21 cellular contexts compared by ENCODE assay signal in the genomic region with DNA sequence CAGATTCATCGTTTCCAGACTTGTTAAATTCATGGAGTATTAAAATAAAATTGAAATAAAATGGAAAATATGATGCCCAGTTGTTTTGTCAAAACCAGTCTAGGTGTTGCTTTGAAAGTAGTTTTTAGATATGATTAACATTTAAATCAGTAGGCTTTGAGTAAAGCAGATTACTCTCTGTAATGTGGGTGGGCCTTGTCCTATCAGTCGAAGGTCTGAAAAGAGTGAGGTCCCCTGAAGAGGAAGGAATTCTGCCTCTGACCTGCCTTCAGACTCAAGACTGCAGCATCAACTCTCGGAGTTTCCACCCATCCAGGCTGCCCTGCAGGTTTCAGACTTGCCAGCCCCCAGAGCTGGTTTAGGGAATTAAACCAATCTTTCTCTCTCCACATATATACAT. TPM values are rescaled to one million over a fixed set of nuclear protein-coding genes. Genes with fewer than 3 reads are reported as not detected.
DNase-seq lines count a peak whose midpoint lies in the region; ATAC-seq, FAIRE-seq and TF ChIP-seq lines count a peak whose summit lies in the region.
"Had no signal": no experiment of that assay in that cellular context is flagged by ENCODE, and none has a peak within 500 bp of the region (broad histone marks: within the 10 kb centered on the region; RNA-seq: fewer than 3 reads in every experiment).

No MANE protein-coding gene starts in this region.

- CTCF ChIA-PET in activated CD4-positive, alpha-beta T cell treated with anti-CD3 and anti-CD28 coated beads for 36 hours (lab: Charles Lee) = interaction anchor here (0.8 to 1.9 kb wide), 4 partner anchors 12 to 94 kb away, joined by 3 to 10 read pairs (median 6); no protein-coding TSS in a partner anchor
- CTCF ChIA-PET in activated CD8-positive, alpha-beta T cell treated with anti-CD3 and anti-CD28 coated beads for 36 hours (lab: Charles Lee) = interaction anchor here (2.0 to 2.4 kb wide), 3 partner anchors 12 to 104 kb away, joined by 7 to 18 read pairs (median 11); a partner anchor contains a TSS

- no peak for ATAC-seq in activated CD4-positive, alpha-beta T cell treated with anti-CD3 and anti-CD28 coated beads for 36 hours
- no peak for ATAC-seq in activated CD8-positive, alpha-beta T cell treated with anti-CD3 and anti-CD28 coated beads for 36 hours
- no peak for ATAC-seq in natural killer cell
- ATAC-seq: Panc1 had no signal

- TF ChIP-seq CTCF in activated CD8-positive, alpha-beta T cell treated with anti-CD3 and anti-CD28 coated beads for 36 hours (IDR thresholded peaks at IDR 0.05) = no peak
- no peak for TF ChIP-seq CTCF in natural killer cell (IDR thresholded peaks at IDR 0.05)

- H3K4me1 Mint-ChIP-seq in activated CD4-positive, alpha-beta T cell treated with anti-CD3 and anti-CD28 coated beads for 36 hours = peaks cover 90% of the 10 kb centered on the region
- peaks cover 94% of the 10 kb centered on the region for H3K4me1 Mint-ChIP-seq in activated CD8-positive, alpha-beta T cell treated with anti-CD3 and anti-CD28 coated beads for 36 hours (ENCODE audit: low read depth)
- H3K4me1 Mint-ChIP-seq in natural killer cell = peaks cover 74 to 83% of the 10 kb centered on the region in 2 donors

- H3K4me3 Mint-ChIP-seq in activated CD4-positive, alpha-beta T cell treated with anti-CD3 and anti-CD28 coated beads for 36 hours = peak overlapping the region; percentile 49
- peak overlapping the region; percentile 59 for H3K4me3 Mint-ChIP-seq in activated CD8-positive, alpha-beta T cell treated with anti-CD3 and anti-CD28 coated beads for 36 hours
- no peak overlapping the region for H3K4me3 Mint-ChIP-seq in natural killer cell

- H3K9me3 Mint-ChIP-seq in activated CD4-positive, alpha-beta T cell treated with anti-CD3 and anti-CD28 coated beads for 36 hours (ENCODE audit: low read depth) = peaks cover 3% of the 10 kb centered on the region
- H3K9me3 Mint-ChIP-seq in activated CD8-positive, alpha-beta T cell treated with anti-CD3 and anti-CD28 coated beads for 36 hours = peaks cover 8% of the 10 kb centered on the region
- no peaks in the 10 kb centered on the region for H3K9me3 Mint-ChIP-seq in natural killer cell

- no peak for DNase-seq in activated CD4-positive, alpha-beta T cell treated with anti-CD3 and anti-CD28 coated beads for 36 hours
- no peak for DNase-seq in activated CD4-positive, alpha-beta T cell treated with anti-CD3 and anti-CD28 coated beads for 4 hours
- no peak for DNase-seq in GM18507 (ENCODE audit: extremely low spot score, insufficient read length, low read depth)
- no peak for DNase-seq in activated CD8-positive, alpha-beta T cell treated with anti-CD3 and anti-CD28 coated beads for 36 hours
- no peak for DNase-seq in natural killer cell
- no peak for DNase-seq in NCI-H1417 (lab: John Stamatoyannopoulos, UW)
- DNase-seq in activated CD4-positive, CD25-positive, alpha-beta regulatory T cell treated with anti-CD3 and anti-CD28 coated beads, Interleukin-2, amount 50 U/mL, for 72 hours = no peak
- no peak for DNase-seq in HPDE6-E6E7 (ENCODE audit: extremely low spot score)
- DNase-seq: amygdala; C1 segment of cervical spinal cord; DND-41; GM23248; hypothalamus; kidney glomerular epithelial cell; NCI-H1092; NCI-H748 treated with DMSO at 0.1 percent for 48 hours; SK-N-SH; stimulated activated CD4-positive, alpha-beta T cell treated with anti-CD3 and anti-CD28 coated beads, Interleukin-4, amount 100 ng/mL, for 1 hour had no signal

- POLR2A ChIA-PET in activated CD4-positive, alpha-beta T cell treated with anti-CD3 and anti-CD28 coated beads for 36 hours (lab: Charles Lee) = interaction anchor here (1.4 kb wide), 1 partner anchor 35 kb away, joined by 4 read pairs; no protein-coding TSS in a partner anchor
- POLR2A ChIA-PET in activated CD8-positive, alpha-beta T cell treated with anti-CD3 and anti-CD28 coated beads for 36 hours (lab: Charles Lee) = interaction anchor here (1.4 to 5.2 kb wide), 5 partner anchors 8 to 171 kb away, joined by 3 to 36 read pairs (median 8); a partner anchor contains a TSS

- peaks cover 33% of the 10 kb centered on the region for H3K36me3 Mint-ChIP-seq in activated CD4-positive, alpha-beta T cell treated with anti-CD3 and anti-CD28 coated beads for 36 hours (ENCODE audit: low read depth)
- peaks cover 56% of the 10 kb centered on the region for H3K36me3 Mint-ChIP-seq in activated CD8-positive, alpha-beta T cell treated with anti-CD3 and anti-CD28 coated beads for 36 hours (ENCODE audit: low read depth)
- peaks cover 13% of the 10 kb centered on the region for H3K36me3 Mint-ChIP-seq in natural killer cell

- H3K27ac Mint-ChIP-seq in activated CD4-positive, alpha-beta T cell treated with anti-CD3 and anti-CD28 coated beads for 36 hours = peak overlapping the region; percentile 85
- peak overlapping the region; percentile 100 for H3K27ac Mint-ChIP-seq in activated CD8-positive, alpha-beta T cell treated with anti-CD3 and anti-CD28 coated beads for 36 hours
- H3K27ac Mint-ChIP-seq in natural killer cell = peak overlapping the region; percentile 91 to 92

- peak; percentile 64 for FAIRE-seq in GM18507 (lab: Jason Lieb, UNC)
- FAIRE-seq: endometrium had no signal

- H3K27me3 Mint-ChIP-seq in activated CD4-positive, alpha-beta T cell treated with anti-CD3 and anti-CD28 coated beads for 36 hours = no peaks in the 10 kb centered on the region
- no peaks in the 10 kb centered on the region for H3K27me3 Mint-ChIP-seq in activated CD8-positive, alpha-beta T cell treated with anti-CD3 and anti-CD28 coated beads for 36 hours
- no peaks in the 10 kb centered on the region for H3K27me3 Mint-ChIP-seq in natural killer cell (ENCODE audit: low read depth in 2 of 2)
- H3K27me3 Mint-ChIP-seq: IgD-negative memory B cell had no signal

- intact Hi-C loops in activated CD4-positive, alpha-beta T cell treated with anti-CD3 and anti-CD28 coated beads for 36 hours (cut with DNase I, micrococcal nuclease) = loop anchor here (2.0 to 10.0 kb wide), 6 partner anchors 74 to 268 kb away; a partner anchor contains a TSS
- intact Hi-C loops in activated CD8-positive, alpha-beta T cell treated with anti-CD3 and anti-CD28 coated beads for 36 hours (cut with micrococcal nuclease) = loop anchor here (5.0 to 10.0 kb wide), 4 partner anchors 34 to 168 kb away; a partner anchor contains a TSS
- intact Hi-C loops in natural killer cell (cut with micrococcal nuclease) = loop anchor here (5.0 kb wide), 1 partner anchor 171 kb away; a partner anchor contains a TSS

RNA-seq across cellular contexts. Expression of a gene that starts 36.2 kb away (rescaled TPM):
- total RNA-seq in activated CD4-positive, alpha-beta T cell treated with anti-CD3 and anti-CD28 coated beads for 36 hours = 10 to 100 TPM; 20.8 to 22.9 TPM
- 10 to 100 TPM; 32.5 to 32.6 TPM for total RNA-seq in activated CD8-positive, alpha-beta T cell treated with anti-CD3 and anti-CD28 coated beads for 36 hours
- total RNA-seq in natural killer cell = 10 to 100 TPM; 40.9 to 59.4 (median 46.4) TPM
